Comparison of ENCODE assay signal across 1 cellular context in genomic region chr3:184291738-184292445, GRCh38.
A peak's percentile ranks its signal among the peaks of the same experiment; 100 is the strongest.
TF ChIP-seq lines count a peak whose summit lies in the region.

No MANE protein-coding gene starts in this region.

TF ChIP-seq in HepG2, 621 proteins besides CTCF, POLR2A, EP300 and RAD21:
- TF ChIP-seq SIX4 (CRISPR knock-in tag; IDR thresholded peaks at IDR 0.05): no peak
- TF ChIP-seq, protein P1, sequence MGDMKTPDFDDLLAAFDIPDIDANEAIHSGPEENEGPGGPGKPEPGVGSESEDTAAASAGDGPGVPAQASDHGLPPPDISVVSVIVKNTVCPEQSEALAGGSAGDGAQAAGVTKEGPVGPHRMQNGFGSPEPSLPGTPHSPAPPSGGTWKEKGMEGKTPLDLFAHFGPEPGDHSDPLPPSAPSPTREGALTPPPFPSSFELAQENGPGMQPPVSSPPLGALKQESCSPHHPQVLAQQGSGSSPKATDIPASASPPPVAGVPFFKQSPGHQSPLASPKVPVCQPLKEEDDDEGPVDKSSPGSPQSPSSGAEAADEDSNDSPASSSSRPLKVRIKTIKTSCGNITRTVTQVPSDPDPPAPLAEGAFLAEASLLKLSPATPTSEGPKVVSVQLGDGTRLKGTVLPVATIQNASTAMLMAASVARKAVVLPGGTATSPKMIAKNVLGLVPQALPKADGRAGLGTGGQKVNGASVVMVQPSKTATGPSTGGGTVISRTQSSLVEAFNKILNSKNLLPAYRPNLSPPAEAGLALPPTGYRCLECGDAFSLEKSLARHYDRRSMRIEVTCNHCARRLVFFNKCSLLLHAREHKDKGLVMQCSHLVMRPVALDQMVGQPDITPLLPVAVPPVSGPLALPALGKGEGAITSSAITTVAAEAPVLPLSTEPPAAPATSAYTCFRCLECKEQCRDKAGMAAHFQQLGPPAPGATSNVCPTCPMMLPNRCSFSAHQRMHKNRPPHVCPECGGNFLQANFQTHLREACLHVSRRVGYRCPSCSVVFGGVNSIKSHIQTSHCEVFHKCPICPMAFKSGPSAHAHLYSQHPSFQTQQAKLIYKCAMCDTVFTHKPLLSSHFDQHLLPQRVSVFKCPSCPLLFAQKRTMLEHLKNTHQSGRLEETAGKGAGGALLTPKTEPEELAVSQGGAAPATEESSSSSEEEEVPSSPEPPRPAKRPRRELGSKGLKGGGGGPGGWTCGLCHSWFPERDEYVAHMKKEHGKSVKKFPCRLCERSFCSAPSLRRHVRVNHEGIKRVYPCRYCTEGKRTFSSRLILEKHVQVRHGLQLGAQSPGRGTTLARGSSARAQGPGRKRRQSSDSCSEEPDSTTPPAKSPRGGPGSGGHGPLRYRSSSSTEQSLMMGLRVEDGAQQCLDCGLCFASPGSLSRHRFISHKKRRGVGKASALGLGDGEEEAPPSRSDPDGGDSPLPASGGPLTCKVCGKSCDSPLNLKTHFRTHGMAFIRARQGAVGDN (CRISPR knock-in tag; IDR thresholded peaks at IDR 0.05): peak; percentile 43
- TF ChIP-seq ELF3 (CRISPR knock-in tag; IDR thresholded peaks at IDR 0.05): no peak
- TF ChIP-seq, protein P2, sequence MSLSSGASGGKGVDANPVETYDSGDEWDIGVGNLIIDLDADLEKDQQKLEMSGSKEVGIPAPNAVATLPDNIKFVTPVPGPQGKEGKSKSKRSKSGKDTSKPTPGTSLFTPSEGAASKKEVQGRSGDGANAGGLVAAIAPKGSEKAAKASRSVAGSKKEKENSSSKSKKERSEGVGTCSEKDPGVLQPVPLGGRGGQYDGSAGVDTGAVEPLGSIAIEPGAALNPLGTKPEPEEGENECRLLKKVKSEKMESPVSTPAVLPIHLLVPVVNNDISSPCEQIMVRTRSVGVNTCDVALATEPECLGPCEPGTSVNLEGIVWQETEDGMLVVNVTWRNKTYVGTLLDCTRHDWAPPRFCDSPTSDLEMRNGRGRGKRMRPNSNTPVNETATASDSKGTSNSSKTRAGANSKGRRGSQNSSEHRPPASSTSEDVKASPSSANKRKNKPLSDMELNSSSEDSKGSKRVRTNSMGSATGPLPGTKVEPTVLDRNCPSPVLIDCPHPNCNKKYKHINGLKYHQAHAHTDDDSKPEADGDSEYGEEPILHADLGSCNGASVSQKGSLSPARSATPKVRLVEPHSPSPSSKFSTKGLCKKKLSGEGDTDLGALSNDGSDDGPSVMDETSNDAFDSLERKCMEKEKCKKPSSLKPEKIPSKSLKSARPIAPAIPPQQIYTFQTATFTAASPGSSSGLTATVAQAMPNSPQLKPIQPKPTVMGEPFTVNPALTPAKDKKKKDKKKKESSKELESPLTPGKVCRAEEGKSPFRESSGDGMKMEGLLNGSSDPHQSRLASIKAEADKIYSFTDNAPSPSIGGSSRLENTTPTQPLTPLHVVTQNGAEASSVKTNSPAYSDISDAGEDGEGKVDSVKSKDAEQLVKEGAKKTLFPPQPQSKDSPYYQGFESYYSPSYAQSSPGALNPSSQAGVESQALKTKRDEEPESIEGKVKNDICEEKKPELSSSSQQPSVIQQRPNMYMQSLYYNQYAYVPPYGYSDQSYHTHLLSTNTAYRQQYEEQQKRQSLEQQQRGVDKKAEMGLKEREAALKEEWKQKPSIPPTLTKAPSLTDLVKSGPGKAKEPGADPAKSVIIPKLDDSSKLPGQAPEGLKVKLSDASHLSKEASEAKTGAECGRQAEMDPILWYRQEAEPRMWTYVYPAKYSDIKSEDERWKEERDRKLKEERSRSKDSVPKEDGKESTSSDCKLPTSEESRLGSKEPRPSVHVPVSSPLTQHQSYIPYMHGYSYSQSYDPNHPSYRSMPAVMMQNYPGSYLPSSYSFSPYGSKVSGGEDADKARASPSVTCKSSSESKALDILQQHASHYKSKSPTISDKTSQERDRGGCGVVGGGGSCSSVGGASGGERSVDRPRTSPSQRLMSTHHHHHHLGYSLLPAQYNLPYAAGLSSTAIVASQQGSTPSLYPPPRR (CRISPR knock-in tag; IDR thresholded peaks at IDR 0.05; ENCODE audit: borderline replicate concordance): 0 out of 2 replicates have a peak, but pooled peaks have one; percentile 16
- 0 out of 2 replicates have a peak, but pooled peaks have one; percentile 40 for TF ChIP-seq ZNF605 (CRISPR knock-in tag; IDR thresholded peaks at IDR 0.05)
- TF ChIP-seq, protein P3, sequence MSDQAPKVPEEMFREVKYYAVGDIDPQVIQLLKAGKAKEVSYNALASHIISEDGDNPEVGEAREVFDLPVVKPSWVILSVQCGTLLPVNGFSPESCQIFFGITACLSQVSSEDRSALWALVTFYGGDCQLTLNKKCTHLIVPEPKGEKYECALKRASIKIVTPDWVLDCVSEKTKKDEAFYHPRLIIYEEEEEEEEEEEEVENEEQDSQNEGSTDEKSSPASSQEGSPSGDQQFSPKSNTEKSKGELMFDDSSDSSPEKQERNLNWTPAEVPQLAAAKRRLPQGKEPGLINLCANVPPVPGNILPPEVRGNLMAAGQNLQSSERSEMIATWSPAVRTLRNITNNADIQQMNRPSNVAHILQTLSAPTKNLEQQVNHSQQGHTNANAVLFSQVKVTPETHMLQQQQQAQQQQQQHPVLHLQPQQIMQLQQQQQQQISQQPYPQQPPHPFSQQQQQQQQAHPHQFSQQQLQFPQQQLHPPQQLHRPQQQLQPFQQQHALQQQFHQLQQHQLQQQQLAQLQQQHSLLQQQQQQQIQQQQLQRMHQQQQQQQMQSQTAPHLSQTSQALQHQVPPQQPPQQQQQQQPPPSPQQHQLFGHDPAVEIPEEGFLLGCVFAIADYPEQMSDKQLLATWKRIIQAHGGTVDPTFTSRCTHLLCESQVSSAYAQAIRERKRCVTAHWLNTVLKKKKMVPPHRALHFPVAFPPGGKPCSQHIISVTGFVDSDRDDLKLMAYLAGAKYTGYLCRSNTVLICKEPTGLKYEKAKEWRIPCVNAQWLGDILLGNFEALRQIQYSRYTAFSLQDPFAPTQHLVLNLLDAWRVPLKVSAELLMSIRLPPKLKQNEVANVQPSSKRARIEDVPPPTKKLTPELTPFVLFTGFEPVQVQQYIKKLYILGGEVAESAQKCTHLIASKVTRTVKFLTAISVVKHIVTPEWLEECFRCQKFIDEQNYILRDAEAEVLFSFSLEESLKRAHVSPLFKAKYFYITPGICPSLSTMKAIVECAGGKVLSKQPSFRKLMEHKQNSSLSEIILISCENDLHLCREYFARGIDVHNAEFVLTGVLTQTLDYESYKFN (CRISPR knock-in tag; conservative IDR thresholded peaks at IDR 0.05): 0 out of 2 replicates have a peak, but pooled peaks have one; percentile 2
- TF ChIP-seq HOXA3 (CRISPR knock-in tag; IDR thresholded peaks at IDR 0.05): 0 out of 2 replicates have a peak, but pooled peaks have one; percentile 25
